ENCODE assay signal across 25 cellular contexts in genomic region chr1:117620440-117620839, GRCh38.
"Had no signal": no experiment of that assay in that cellular context is flagged by ENCODE, and none has a peak within 500 bp of the region (broad histone marks: within the 10 kb centered on the region; RNA-seq: fewer than 3 reads in every experiment).

No MANE protein-coding gene starts in this region.

- H3K4me3 ChIP-seq: skin epidermis, stomach, thyroid gland, upper lobe of right lung had no signal

- H3K36me3 Mint-ChIP-seq: WTC11 had no signal

- H3K27me3 Mint-ChIP-seq: activated CD4-positive, alpha-beta memory T cell treated with anti-CD3 and anti-CD28 coated beads, Interleukin-2, amount 10 ng/mL, durations not matched to agents 7 days and 5 days; activated CD4-positive, alpha-beta T cell treated with anti-CD3 and anti-CD28 coated beads, Interleukin-2, amount 10 ng/mL, durations not matched to agents 7 days and 5 days; effector memory CD8-positive, alpha-beta T cell; stimulated activated naive B cell treated with anti-CD40 and anti-IgM and Interleukin-4, amounts not matched to agents 10 μg/mL and 1 μg/mL and 100 μg/mL, for 72 hours had no signal

- H3K4me1 Mint-ChIP-seq: nephron had no signal

- DNase-seq: activated CD4-positive, alpha-beta memory T cell treated with anti-CD3 and anti-CD28 coated beads, Interleukin-2, amount 10 ng/mL, durations not matched to agents 7 days and 5 days; activated CD4-positive, alpha-beta T cell treated with anti-CD3 and anti-CD28 coated beads for 1 hour; activated CD4-positive, alpha-beta T cell treated with anti-CD3 and anti-CD28 coated beads, Interleukin-2, amount 10 ng/mL, durations not matched to agents 7 days and 5 days; activated naive CD4-positive, alpha-beta T cell; activated T-cell treated with anti-CD3 and anti-CD28 coated beads, Interleukin-2, amount 50 U/mL, for 48 hours; anterior cingulate cortex; cerebellar nuclear complex; cortex of kidney; effector memory CD8-positive, alpha-beta T cell; head of caudate nucleus; hippocampal formation; left cardiac atrium; mesenchymal stem cell; retina; stimulated activated CD4-positive, alpha-beta T cell treated with anti-CD3 and anti-CD28 coated beads, Interleukin-4, amount 100 ng/mL, for 24 hours; stimulated activated naive B cell treated with anti-CD40 and anti-IgM and Interleukin-4, amounts not matched to agents 10 μg/mL and 1 μg/mL and 100 μg/mL, for 72 hours; stomach; T-helper 2 cell; thyroid gland; upper lobe of right lung had no signal

- H3K9me3 Mint-ChIP-seq: activated CD4-positive, alpha-beta memory T cell treated with anti-CD3 and anti-CD28 coated beads, Interleukin-2, amount 10 ng/mL, durations not matched to agents 7 days and 5 days; activated CD4-positive, alpha-beta T cell treated with anti-CD3 and anti-CD28 coated beads, Interleukin-2, amount 10 ng/mL, durations not matched to agents 7 days and 5 days; activated naive CD4-positive, alpha-beta T cell treated with anti-CD3 and anti-CD28 coated beads, Interleukin-2, amount 50 U/mL, for 72 hours; effector memory CD8-positive, alpha-beta T cell; nephron; WTC11 had no signal

- H3K9me3 ChIP-seq: stomach, thyroid gland, upper lobe of right lung had no signal

- H3K4me3 Mint-ChIP-seq: activated CD4-positive, alpha-beta memory T cell treated with anti-CD3 and anti-CD28 coated beads, Interleukin-2, amount 10 ng/mL, durations not matched to agents 7 days and 5 days; activated CD4-positive, alpha-beta T cell treated with anti-CD3 and anti-CD28 coated beads, Interleukin-2, amount 10 ng/mL, durations not matched to agents 7 days and 5 days; nephron; stimulated activated naive B cell treated with anti-CD40 and anti-IgM and Interleukin-4, amounts not matched to agents 10 μg/mL and 1 μg/mL and 100 μg/mL, for 72 hours; WTC11 had no signal

- H3K27ac Mint-ChIP-seq: activated CD4-positive, alpha-beta memory T cell treated with anti-CD3 and anti-CD28 coated beads, Interleukin-2, amount 10 ng/mL, durations not matched to agents 7 days and 5 days; activated CD4-positive, alpha-beta T cell treated with anti-CD3 and anti-CD28 coated beads, Interleukin-2, amount 10 ng/mL, durations not matched to agents 7 days and 5 days; activated naive CD4-positive, alpha-beta T cell treated with anti-CD3 and anti-CD28 coated beads, Interleukin-2, amount 50 U/mL, for 72 hours; nephron; WTC11 had no signal

- ATAC-seq: activated naive CD4-positive, alpha-beta T cell treated with anti-CD3 and anti-CD28 coated beads, Interleukin-2, amount 50 U/mL, for 72 hours; effector memory CD8-positive, alpha-beta T cell; left cardiac atrium; sciatic nerve; stimulated activated naive B cell treated with anti-CD40 and anti-IgM and Interleukin-4, amounts not matched to agents 10 μg/mL and 1 μg/mL and 100 μg/mL, for 72 hours; upper lobe of right lung; WTC11 had no signal

- H3K27me3 ChIP-seq: stomach, thyroid gland, upper lobe of right lung had no signal

- H3K4me1 ChIP-seq: upper lobe of right lung had no signal

- H3K27ac ChIP-seq: skin epidermis, stomach, thyroid gland, upper lobe of right lung had no signal
